1 cellular context compared by ENCODE assay signal in genomic region chr17:75152523-75152922, GRCh38.
TF ChIP-seq lines count a peak whose summit lies in the region.

No MANE protein-coding gene starts in this region.

TF ChIP-seq in HepG2, 621 proteins besides CTCF, POLR2A, EP300 and RAD21:
- TF ChIP-seq AKAP8 (CRISPR knock-in tag; IDR thresholded peaks at IDR 0.05) (no peak), ZBTB42 (CRISPR knock-in tag; IDR thresholded peaks at IDR 0.05) (no peak), REPIN1 (CRISPR knock-in tag; IDR thresholded peaks at IDR 0.05; ENCODE audit: borderline replicate concordance, low read depth) (no peak)
TF ChIP-seq in HepG2: peak in this region for 0.
